Comparison of ENCODE assay signal across 13 cellular contexts in the genomic region with DNA sequence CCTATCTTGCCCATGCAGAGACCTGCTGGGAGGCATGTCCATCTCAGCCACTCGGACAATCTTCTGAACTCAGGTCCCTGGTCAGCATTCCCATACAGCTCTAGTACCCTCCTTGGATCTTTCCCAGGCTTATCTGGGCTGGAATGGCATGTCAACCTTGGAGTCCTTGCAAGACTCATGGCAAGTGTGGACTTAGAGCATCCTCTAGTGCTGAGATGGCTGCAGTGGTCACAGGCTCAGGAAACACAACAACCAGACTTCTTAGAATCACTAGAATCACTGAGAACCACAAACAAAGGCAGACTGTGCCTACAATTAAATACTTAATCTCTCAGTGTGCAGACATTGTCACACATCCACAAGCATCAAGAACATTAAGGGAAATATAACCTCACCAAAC.
DNase-seq lines count a peak whose midpoint lies in the region; ATAC-seq and TF ChIP-seq lines count a peak whose summit lies in the region.
"Had no signal": no experiment of that assay in that cellular context is flagged by ENCODE, and none has a peak within 500 bp of the region (broad histone marks: within the 10 kb centered on the region; RNA-seq: fewer than 3 reads in every experiment).

No MANE protein-coding gene starts in this region.

- intact Hi-C loops in left ventricle myocardium inferior (cut with micrococcal nuclease) (no loop called here), Right ventricle myocardium inferior (cut with DNase I) (no loop called here)

- no peak for ATAC-seq in Right ventricle myocardium inferior
- ATAC-seq: activated T-cell treated with anti-CD3 and anti-CD28 coated beads, Interleukin-2, amount 50 U/mL, for 72 hours; CD8-positive, alpha-beta T cell had no signal

- TF ChIP-seq CTCF in left ventricle myocardium inferior (IDR thresholded peaks at IDR 0.05; ENCODE audit: borderline replicate concordance) (peak; percentile 41), fibroblast of villous mesenchyme (IDR thresholded peaks at IDR 0.05; ENCODE audit: insufficient read depth, low read depth, low read length) (peak; percentile 32), type B pancreatic cell (conservative IDR thresholded peaks at IDR 0.05) (peak; percentile 37)

- H3K9me3 Mint-ChIP-seq in type B pancreatic cell = no peaks in the 10 kb centered on the region
- H3K9me3 Mint-ChIP-seq: activated T-cell treated with anti-CD3 and anti-CD28 coated beads, Interleukin-2, amount 50 U/mL, for 72 hours; stimulated activated naive CD8-positive, alpha-beta T cell treated with anti-CD3 and anti-CD28 coated beads, Interleukin-15, Interleukin-2, amounts not matched to agents 100 ng/mL and 50 ng/mL, for 24 hours had no signal

- no peaks in the 10 kb centered on the region for H3K36me3 ChIP-seq in left ventricle myocardium inferior
- H3K36me3 ChIP-seq: esophagus muscularis mucosa, prostate gland had no signal

- no peaks in the 10 kb centered on the region for H3K4me1 Mint-ChIP-seq in type B pancreatic cell (ENCODE audit: unreplicated experiment)

- peaks cover 13% of the 10 kb centered on the region for H3K27me3 ChIP-seq in left ventricle myocardium inferior (ENCODE audit: low read depth)

- H3K4me3 ChIP-seq in left ventricle myocardium inferior (no peak overlapping the region), fibroblast of villous mesenchyme (ENCODE audit: low read depth, low read length) (no peak overlapping the region)
- H3K4me3 ChIP-seq: esophagus muscularis mucosa, prostate gland had no signal

- no peak overlapping the region for H3K4me3 Mint-ChIP-seq in type B pancreatic cell
- H3K4me3 Mint-ChIP-seq: activated T-cell treated with anti-CD3 and anti-CD28 coated beads, Interleukin-2, amount 50 U/mL, for 72 hours; CD8-positive, alpha-beta T cell; stimulated activated naive CD8-positive, alpha-beta T cell treated with anti-CD3 and anti-CD28 coated beads, Interleukin-15, Interleukin-2, amounts not matched to agents 100 ng/mL and 50 ng/mL, for 24 hours had no signal

- DNase-seq in left ventricle myocardium inferior (no peak), Right ventricle myocardium inferior (ENCODE audit: missing footprints) (no peak), RPMI7951 (ENCODE audit: low read depth) (peak; percentile 27), fibroblast of villous mesenchyme (ENCODE audit: low read depth) (peak; percentile 14), type B pancreatic cell (ENCODE audit: extremely low spot score, unreplicated experiment) (no peak), NCI-H2227 treated with DMSO at 0.1 percent for 48 hours (lab: John Stamatoyannopoulos, UW) (no peak), SKM-1 (lab: John Stamatoyannopoulos, UW; ENCODE audit: unreplicated experiment) (no peak), NCI-H446 treated with DMSO at 0.1 percent for 48 hours (lab: John Stamatoyannopoulos, UW) (no peak)
- DNase-seq: activated T-cell treated with anti-CD3 and anti-CD28 coated beads, Interleukin-2, amount 50 U/mL, for 72 hours; CD8-positive, alpha-beta T cell had no signal

- no peak overlapping the region for H3K27ac ChIP-seq in left ventricle myocardium inferior (replicated peaks)
- H3K27ac ChIP-seq: esophagus muscularis mucosa, prostate gland had no signal

- H3K27ac Mint-ChIP-seq in type B pancreatic cell = no peak overlapping the region
- H3K27ac Mint-ChIP-seq: activated T-cell treated with anti-CD3 and anti-CD28 coated beads, Interleukin-2, amount 50 U/mL, for 72 hours; CD8-positive, alpha-beta T cell; stimulated activated naive CD8-positive, alpha-beta T cell treated with anti-CD3 and anti-CD28 coated beads, Interleukin-15, Interleukin-2, amounts not matched to agents 100 ng/mL and 50 ng/mL, for 24 hours had no signal

- H3K27me3 Mint-ChIP-seq in type B pancreatic cell = peaks cover 33% of the 10 kb centered on the region

- peaks cover 5% of the 10 kb centered on the region for H3K9me3 ChIP-seq in left ventricle myocardium inferior (replicated peaks)
- H3K9me3 ChIP-seq: esophagus muscularis mucosa, prostate gland had no signal

- no peaks in the 10 kb centered on the region for H3K36me3 Mint-ChIP-seq in type B pancreatic cell
- H3K36me3 Mint-ChIP-seq: CD8-positive, alpha-beta T cell had no signal

- no peaks in the 10 kb centered on the region for H3K4me1 ChIP-seq in left ventricle myocardium inferior
- H3K4me1 ChIP-seq: esophagus muscularis mucosa, prostate gland had no signal

Comparison
In these comparisons a context has a peak if more than half of its experiments do, and no peak if none do; other contexts are left out.
1. DNase-seq: peak in RPMI7951 (single experiment) and fibroblast of villous mesenchyme (single experiment); none in left ventricle myocardium inferior (single experiment), Right ventricle myocardium inferior (single experiment), type B pancreatic cell (single experiment), NCI-H2227 treated with DMSO at 0.1 percent for 48 hours (single experiment), SKM-1 (single experiment) and NCI-H446 treated with DMSO at 0.1 percent for 48 hours (single experiment).
2. Peak in every context shown above with its lines, with median percentiles within 50 percentile points of each other: CTCF ChIP-seq.